ENCODE assay signal across 11 cellular contexts in the genomic region with DNA sequence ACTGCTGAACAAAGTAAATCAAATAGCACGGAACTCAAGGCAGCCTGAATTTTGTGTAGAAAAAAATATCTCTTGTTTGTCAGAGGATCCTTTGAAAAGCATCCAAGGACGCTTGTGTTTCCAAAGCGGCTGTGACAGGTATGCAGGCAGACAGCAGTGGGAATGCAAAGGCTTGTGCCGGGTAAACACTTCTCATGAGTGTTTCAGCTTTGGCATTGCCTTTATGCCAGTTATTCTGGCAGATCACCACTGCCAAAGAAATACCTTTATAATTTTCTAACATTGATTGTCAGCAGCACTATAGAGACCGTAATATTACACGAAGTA.
DNase-seq lines count a peak whose midpoint lies in the region; ATAC-seq and TF ChIP-seq lines count a peak whose summit lies in the region.
"Had no signal": no experiment of that assay in that cellular context is flagged by ENCODE, and none has a peak within 500 bp of the region (broad histone marks: within the 10 kb centered on the region; RNA-seq: fewer than 3 reads in every experiment).

No MANE protein-coding gene starts in this region.

- no peaks in the 10 kb centered on the region for H3K36me3 ChIP-seq in neural cell (ENCODE audit: insufficient read depth, low read length)
- H3K36me3 ChIP-seq: right lobe of liver had no signal

- H3K4me3 ChIP-seq in LNCaP clone FGC (ENCODE audit: low read depth, low read length) (no peak overlapping the region), neural cell (ENCODE audit: low read length) (peak overlapping the region; percentile 29)
- H3K4me3 ChIP-seq: right lobe of liver had no signal

- no peaks in the 10 kb centered on the region for H3K9me3 ChIP-seq in neural cell (ENCODE audit: low read length)
- H3K9me3 ChIP-seq: right lobe of liver had no signal

- no peak overlapping the region for H3K27ac ChIP-seq in neural cell (ENCODE audit: low read length)
- H3K27ac ChIP-seq: right lobe of liver had no signal

- DNase-seq in DMS53 (lab: John Stamatoyannopoulos, UW) (peak; percentile 84), LNCaP clone FGC (ENCODE audit: low read depth) (peak; percentile 42), cerebellar cortex (ENCODE audit: low spot score) (peak; percentile 40), islet precursor cell (no peak)
- DNase-seq: activated naive CD4-positive, alpha-beta T cell treated with anti-CD3 and anti-CD28 coated beads, Interleukin-2, amount 50 U/mL, for 16 hours; right lobe of liver; Right ventricle myocardium superior had no signal

- H3K4me2 ChIP-seq in neural cell (ENCODE audit: low read length) = peak overlapping the region; percentile 17

- H3F3A ChIP-seq in neural cell (ENCODE audit: insufficient read depth, low read length, poor library complexity, severe bottlenecking) = no peaks in the 10 kb centered on the region

- no peak overlapping the region for H2AFZ ChIP-seq in neural cell (ENCODE audit: low read depth, low read length)

- TF ChIP-seq CTCF in LNCaP clone FGC (IDR thresholded peaks at IDR 0.05; ENCODE audit: control insufficient read depth, extremely low read depth, insufficient read depth) (no peak), neural cell (IDR thresholded peaks at IDR 0.05; ENCODE audit: poor library complexity, severe bottlenecking) (no peak)

- no peaks in the 10 kb centered on the region for H3K79me2 ChIP-seq in neural cell (replicated peaks; ENCODE audit: insufficient read depth, low read length)

- H3K9me2 ChIP-seq in neural cell (ENCODE audit: insufficient read depth, low read length) = no peaks in the 10 kb centered on the region

- ATAC-seq in GM19035 (IDR thresholded peaks at IDR 0.05; ENCODE audit: unreplicated experiment) (no peak), GM18517 (IDR thresholded peaks at IDR 0.05; ENCODE audit: unreplicated experiment) (no peak), GM19452 (IDR thresholded peaks at IDR 0.05; ENCODE audit: unreplicated experiment) (no peak)

- no peaks in the 10 kb centered on the region for H4K20me1 ChIP-seq in neural cell (ENCODE audit: insufficient read depth)

- no peak overlapping the region for H3K9ac ChIP-seq in neural cell (ENCODE audit: low read length)

- peaks cover 55% of the 10 kb centered on the region for H3K27me3 ChIP-seq in neural cell (ENCODE audit: insufficient read depth, low read depth, low read length)

- no peak for TF ChIP-seq RAD21 in neural cell (conservative IDR thresholded peaks at IDR 0.05)

- no peak for TF ChIP-seq EP300 in neural cell (conservative IDR thresholded peaks at IDR 0.05; ENCODE audit: poor library complexity, severe bottlenecking)

TF ChIP-seq in neural cell, 6 proteins besides CTCF, POLR2A, EP300 and RAD21:
- TF ChIP-seq, protein P1, sequence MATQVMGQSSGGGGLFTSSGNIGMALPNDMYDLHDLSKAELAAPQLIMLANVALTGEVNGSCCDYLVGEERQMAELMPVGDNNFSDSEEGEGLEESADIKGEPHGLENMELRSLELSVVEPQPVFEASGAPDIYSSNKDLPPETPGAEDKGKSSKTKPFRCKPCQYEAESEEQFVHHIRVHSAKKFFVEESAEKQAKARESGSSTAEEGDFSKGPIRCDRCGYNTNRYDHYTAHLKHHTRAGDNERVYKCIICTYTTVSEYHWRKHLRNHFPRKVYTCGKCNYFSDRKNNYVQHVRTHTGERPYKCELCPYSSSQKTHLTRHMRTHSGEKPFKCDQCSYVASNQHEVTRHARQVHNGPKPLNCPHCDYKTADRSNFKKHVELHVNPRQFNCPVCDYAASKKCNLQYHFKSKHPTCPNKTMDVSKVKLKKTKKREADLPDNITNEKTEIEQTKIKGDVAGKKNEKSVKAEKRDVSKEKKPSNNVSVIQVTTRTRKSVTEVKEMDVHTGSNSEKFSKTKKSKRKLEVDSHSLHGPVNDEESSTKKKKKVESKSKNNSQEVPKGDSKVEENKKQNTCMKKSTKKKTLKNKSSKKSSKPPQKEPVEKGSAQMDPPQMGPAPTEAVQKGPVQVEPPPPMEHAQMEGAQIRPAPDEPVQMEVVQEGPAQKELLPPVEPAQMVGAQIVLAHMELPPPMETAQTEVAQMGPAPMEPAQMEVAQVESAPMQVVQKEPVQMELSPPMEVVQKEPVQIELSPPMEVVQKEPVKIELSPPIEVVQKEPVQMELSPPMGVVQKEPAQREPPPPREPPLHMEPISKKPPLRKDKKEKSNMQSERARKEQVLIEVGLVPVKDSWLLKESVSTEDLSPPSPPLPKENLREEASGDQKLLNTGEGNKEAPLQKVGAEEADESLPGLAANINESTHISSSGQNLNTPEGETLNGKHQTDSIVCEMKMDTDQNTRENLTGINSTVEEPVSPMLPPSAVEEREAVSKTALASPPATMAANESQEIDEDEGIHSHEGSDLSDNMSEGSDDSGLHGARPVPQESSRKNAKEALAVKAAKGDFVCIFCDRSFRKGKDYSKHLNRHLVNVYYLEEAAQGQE (IDR thresholded peaks at IDR 0.05; ENCODE audit: borderline replicate concordance) = peak; percentile 14
- no peak for TF ChIP-seq SMC3 (conservative IDR thresholded peaks at IDR 0.05; ENCODE audit: poor library complexity)
TF ChIP-seq in neural cell: peak in this region for 1.
